Comparison of ENCODE assay signal across 17 cellular contexts in the genomic region with DNA sequence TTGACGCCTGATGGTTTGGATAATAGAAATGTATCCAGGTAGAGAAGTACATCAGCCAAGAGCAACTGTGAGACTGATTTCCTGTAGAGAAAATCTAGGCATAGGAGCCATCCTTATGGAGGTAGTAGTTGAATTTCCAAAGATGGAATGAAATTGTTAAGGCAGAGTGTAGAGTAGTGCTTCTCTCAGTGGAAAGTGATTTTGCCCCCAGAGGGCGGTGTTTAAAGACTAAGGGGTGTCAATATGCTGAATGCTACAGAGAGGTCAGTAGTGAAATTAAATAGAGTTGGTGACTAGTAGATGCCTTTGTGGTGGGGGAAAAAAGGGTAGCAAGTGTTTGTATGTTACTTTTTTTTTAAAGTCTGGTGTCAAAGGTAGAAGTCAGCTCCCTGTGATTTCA. TPM values are rescaled to one million over a fixed set of nuclear protein-coding genes. Genes with fewer than 3 reads are reported as not detected.
DNase-seq lines count a peak whose midpoint lies in the region; ATAC-seq and TF ChIP-seq lines count a peak whose summit lies in the region.
"Had no signal": no experiment of that assay in that cellular context is flagged by ENCODE, and none has a peak within 500 bp of the region (broad histone marks: within the 10 kb centered on the region; RNA-seq: fewer than 3 reads in every experiment).

No MANE protein-coding gene starts in this region.

- peaks cover 33% of the 10 kb centered on the region for H3K36me3 Mint-ChIP-seq in stimulated activated naive CD8-positive, alpha-beta T cell treated with anti-CD3 and anti-CD28 coated beads, Interleukin-15, Interleukin-2, amounts not matched to agents 100 ng/mL and 50 ng/mL, for 24 hours (ENCODE audit: low read depth)
- H3K36me3 Mint-ChIP-seq in activated CD4-positive, alpha-beta T cell treated with anti-CD3 and anti-CD28 coated beads, Interleukin-2, amount 10 ng/mL, durations not matched to agents 7 days and 5 days (ENCODE audit: low read depth) = peaks cover 13% of the 10 kb centered on the region

- CTCF ChIA-PET in activated CD4-positive, alpha-beta T cell treated with anti-CD3 and anti-CD28 coated beads, Interleukin-2, amount 10 ng/mL, durations not matched to agents 7 days and 5 days (lab: Charles Lee) = no interaction called here

- no peaks in the 10 kb centered on the region for H3K9me3 ChIP-seq in NT2/D1 (ENCODE audit: insufficient read depth, low read length)
- H3K9me3 ChIP-seq: mucosa of descending colon had no signal

- H3K4me3 ChIP-seq in NT2/D1 (ENCODE audit: insufficient read length, low read depth) = no peak overlapping the region
- H3K4me3 ChIP-seq in epithelial cell of proximal tubule (ENCODE audit: low read depth, low read length) = no peak overlapping the region
- H3K4me3 ChIP-seq: mucosa of descending colon had no signal

- H3K4me3 Mint-ChIP-seq in stimulated activated naive CD8-positive, alpha-beta T cell treated with anti-CD3 and anti-CD28 coated beads, Interleukin-15, Interleukin-2, amounts not matched to agents 100 ng/mL and 50 ng/mL, for 24 hours = no peak overlapping the region
- no peak overlapping the region for H3K4me3 Mint-ChIP-seq in stimulated activated naive CD8-positive, alpha-beta T cell treated with anti-CD3 and anti-CD28 coated beads, Interleukin-15, amount 100 ng/mL, for 72 hours
- H3K4me3 Mint-ChIP-seq in activated CD4-positive, alpha-beta T cell treated with anti-CD3 and anti-CD28 coated beads, Interleukin-2, amount 10 ng/mL, durations not matched to agents 7 days and 5 days = no peak overlapping the region
- H3K4me3 Mint-ChIP-seq: B cell, immature natural killer cell had no signal

- no peaks in the 10 kb centered on the region for H3K4me1 ChIP-seq in NT2/D1 (ENCODE audit: insufficient read depth, insufficient read length)

- POLR2A ChIA-PET in activated CD4-positive, alpha-beta T cell treated with anti-CD3 and anti-CD28 coated beads, Interleukin-2, amount 10 ng/mL, durations not matched to agents 7 days and 5 days (lab: Charles Lee) = no interaction called here

- no peaks in the 10 kb centered on the region for H3K27me3 ChIP-seq in NT2/D1 (ENCODE audit: insufficient read depth, insufficient read length)

- intact Hi-C loops in cardiac septum (cut with DNase I) = no loop called here

- TF ChIP-seq CTCF in epithelial cell of proximal tubule (conservative IDR thresholded peaks at IDR 0.05; ENCODE audit: low read depth, low read length) = peak; percentile 44

- no peaks in the 10 kb centered on the region for H3K27me3 Mint-ChIP-seq in stimulated activated naive CD8-positive, alpha-beta T cell treated with anti-CD3 and anti-CD28 coated beads, Interleukin-15, Interleukin-2, amounts not matched to agents 100 ng/mL and 50 ng/mL, for 24 hours
- H3K27me3 Mint-ChIP-seq in stimulated activated naive CD8-positive, alpha-beta T cell treated with anti-CD3 and anti-CD28 coated beads, Interleukin-15, amount 100 ng/mL, for 72 hours = no peaks in the 10 kb centered on the region
- no peaks in the 10 kb centered on the region for H3K27me3 Mint-ChIP-seq in activated CD4-positive, alpha-beta T cell treated with anti-CD3 and anti-CD28 coated beads, Interleukin-2, amount 10 ng/mL, durations not matched to agents 7 days and 5 days
- H3K27me3 Mint-ChIP-seq: B cell had no signal

- no peak for ATAC-seq in stimulated activated naive CD8-positive, alpha-beta T cell treated with anti-CD3 and anti-CD28 coated beads, Interleukin-15, amount 100 ng/mL, for 72 hours
- ATAC-seq in HG03139 (IDR thresholded peaks at IDR 0.05; ENCODE audit: unreplicated experiment) = no peak
- ATAC-seq: mucosa of descending colon had no signal

- H3K9me3 Mint-ChIP-seq in stimulated activated naive CD8-positive, alpha-beta T cell treated with anti-CD3 and anti-CD28 coated beads, Interleukin-15, Interleukin-2, amounts not matched to agents 100 ng/mL and 50 ng/mL, for 24 hours = peaks cover 13% of the 10 kb centered on the region
- H3K9me3 Mint-ChIP-seq in stimulated activated naive CD8-positive, alpha-beta T cell treated with anti-CD3 and anti-CD28 coated beads, Interleukin-15, amount 100 ng/mL, for 72 hours = peaks cover 0 to 13% of the 10 kb centered on the region in 2 donors
- peaks cover 22% of the 10 kb centered on the region for H3K9me3 Mint-ChIP-seq in activated CD4-positive, alpha-beta T cell treated with anti-CD3 and anti-CD28 coated beads, Interleukin-2, amount 10 ng/mL, durations not matched to agents 7 days and 5 days
- H3K9me3 Mint-ChIP-seq: immature natural killer cell had no signal

- H3K36me3 ChIP-seq in NT2/D1 (ENCODE audit: insufficient read depth, insufficient read length, low read length) = peaks cover 4% of the 10 kb centered on the region

- peak overlapping the region; percentile 45 for H3K27ac Mint-ChIP-seq in stimulated activated naive CD8-positive, alpha-beta T cell treated with anti-CD3 and anti-CD28 coated beads, Interleukin-15, Interleukin-2, amounts not matched to agents 100 ng/mL and 50 ng/mL, for 24 hours
- H3K27ac Mint-ChIP-seq in stimulated activated naive CD8-positive, alpha-beta T cell treated with anti-CD3 and anti-CD28 coated beads, Interleukin-15, amount 100 ng/mL, for 72 hours = no peak overlapping the region
- H3K27ac Mint-ChIP-seq in activated CD4-positive, alpha-beta T cell treated with anti-CD3 and anti-CD28 coated beads, Interleukin-2, amount 10 ng/mL, durations not matched to agents 7 days and 5 days = no peak overlapping the region
- H3K27ac Mint-ChIP-seq: B cell had no signal

- H3K4me1 Mint-ChIP-seq in stimulated activated naive CD8-positive, alpha-beta T cell treated with anti-CD3 and anti-CD28 coated beads, Interleukin-15, Interleukin-2, amounts not matched to agents 100 ng/mL and 50 ng/mL, for 24 hours (ENCODE audit: low read depth) = peaks cover 61% of the 10 kb centered on the region
- peaks cover 16% of the 10 kb centered on the region for H3K4me1 Mint-ChIP-seq in stimulated activated naive CD8-positive, alpha-beta T cell treated with anti-CD3 and anti-CD28 coated beads, Interleukin-15, amount 100 ng/mL, for 72 hours
- H3K4me1 Mint-ChIP-seq in activated CD4-positive, alpha-beta T cell treated with anti-CD3 and anti-CD28 coated beads, Interleukin-2, amount 10 ng/mL, durations not matched to agents 7 days and 5 days = peaks cover 14% of the 10 kb centered on the region

- no peak overlapping the region for H3K9ac ChIP-seq in NT2/D1 (ENCODE audit: insufficient read length, low read depth)

- no peak for DNase-seq in stimulated activated naive CD8-positive, alpha-beta T cell treated with anti-CD3 and anti-CD28 coated beads, Interleukin-15, amount 100 ng/mL, for 72 hours
- DNase-seq in NT2/D1 (ENCODE audit: low read depth, low spot score) (peak; percentile 1), epithelial cell of proximal tubule (ENCODE audit: low read depth) (no peak), NCI-H1105 treated with DMSO at 0.1 percent for 48 hours (lab: John Stamatoyannopoulos, UW) (no peak), cardiac septum (ENCODE audit: low spot score) (no peak)
- DNase-seq in activated CD4-positive, alpha-beta T cell treated with anti-CD3 and anti-CD28 coated beads, Interleukin-2, amount 10 ng/mL, durations not matched to agents 7 days and 5 days = no peak
- DNase-seq: activated naive CD4-positive, alpha-beta T cell treated with Interleukin-2 at 50 U/mL for 16 hours; immature natural killer cell; KG1; mucosa of descending colon; NCI-H2081 treated with DMSO at 0.1 percent for 48 hours; stimulated activated CD4-positive, alpha-beta T cell treated with anti-CD3 and anti-CD28 coated beads, Interleukin-4, amount 100 ng/mL, for 1 hour; stimulated activated naive CD4-positive, alpha-beta T cell; T-helper 9 cell had no signal

RNA-seq across cellular contexts. Expression of a gene that starts 54.5 kb away (rescaled TPM):
- 33.9 and 42.1 TPM in 2 replicates for total RNA-seq in epithelial cell of proximal tubule
- 10 to 100 TPM; 34.9 to 42.6 TPM for total RNA-seq in activated CD4-positive, alpha-beta T cell treated with anti-CD3 and anti-CD28 coated beads, Interleukin-2, amount 10 ng/mL, durations not matched to agents 7 days and 5 days
- 57.8 TPM for total RNA-seq in cardiac septum
